In genomic region chr10:32961892-32962369, GRCh38 we compare ENCODE assay signal across 8 cellular contexts. TPM values are rescaled to one million over a fixed set of nuclear protein-coding genes. Genes with fewer than 3 reads are reported as not detected.
A peak's percentile ranks its signal among the peaks of the same experiment; 100 is the strongest.
DNase-seq lines count a peak whose midpoint lies in the region; ATAC-seq and TF ChIP-seq lines count a peak whose summit lies in the region.

No MANE protein-coding gene starts in this region.

- H3K9me3 Mint-ChIP-seq in activated T-cell treated with anti-CD3 and anti-CD28 coated beads, Interleukin-2, amount 50 U/mL, for 72 hours: no peaks in the 10 kb centered on the region
- H3K9me3 Mint-ChIP-seq in activated T-cell treated with anti-CD3 and anti-CD28 coated beads, Interleukin-2, amount 50 U/mL, for 4 hours: no peaks in the 10 kb centered on the region

- H3K4me1 Mint-ChIP-seq in activated T-cell treated with anti-CD3 and anti-CD28 coated beads, Interleukin-2, amount 50 U/mL, for 72 hours (ENCODE audit: low read depth): peaks cover 20% of the 10 kb centered on the region
- peaks cover 25% of the 10 kb centered on the region for H3K4me1 Mint-ChIP-seq in activated T-cell treated with anti-CD3 and anti-CD28 coated beads, Interleukin-2, amount 50 U/mL, for 4 hours (ENCODE audit: low read depth)

- peaks cover 11% of the 10 kb centered on the region for H3K27me3 Mint-ChIP-seq in activated T-cell treated with anti-CD3 and anti-CD28 coated beads, Interleukin-2, amount 50 U/mL, for 72 hours (ENCODE audit: low read depth)
- no peaks in the 10 kb centered on the region for H3K27me3 Mint-ChIP-seq in activated T-cell treated with anti-CD3 and anti-CD28 coated beads, Interleukin-2, amount 50 U/mL, for 4 hours (ENCODE audit: low read depth)

- no peak overlapping the region for H3K4me3 Mint-ChIP-seq in activated T-cell treated with anti-CD3 and anti-CD28 coated beads, Interleukin-2, amount 50 U/mL, for 72 hours
- H3K4me3 Mint-ChIP-seq in activated T-cell treated with anti-CD3 and anti-CD28 coated beads, Interleukin-2, amount 50 U/mL, for 4 hours: no peak overlapping the region

- peak; percentile 27 for ATAC-seq in SK-N-SH treated with all-trans-retinoic acid at 6 μM for 48 hours
- ATAC-seq in activated T-cell treated with anti-CD3 and anti-CD28 coated beads, Interleukin-2, amount 50 U/mL, for 72 hours (replicated peaks in 1 of 2): no peak
- ATAC-seq in activated T-cell treated with anti-CD3 and anti-CD28 coated beads, Interleukin-2, amount 50 U/mL, for 4 hours: no peak

- DNase-seq in GDM1 (lab: John Stamatoyannopoulos, UW) (peak; percentile 23), foreskin melanocyte (peak; percentile 66), renal cortical epithelial cell (ENCODE audit: low read depth) (peak; percentile 87), HuH-7 (ENCODE audit: low spot score) (no peak), NCI-H524 treated with DMSO at 0.1 percent for 48 hours (lab: John Stamatoyannopoulos, UW) (no peak)
- DNase-seq in activated T-cell treated with anti-CD3 and anti-CD28 coated beads, Interleukin-2, amount 50 U/mL, for 72 hours: no peak
- DNase-seq in activated T-cell treated with anti-CD3 and anti-CD28 coated beads, Interleukin-2, amount 50 U/mL, for 4 hours: no peak

- H3K27ac Mint-ChIP-seq in activated T-cell treated with anti-CD3 and anti-CD28 coated beads, Interleukin-2, amount 50 U/mL, for 72 hours: no peak overlapping the region

- H3K36me3 Mint-ChIP-seq in activated T-cell treated with anti-CD3 and anti-CD28 coated beads, Interleukin-2, amount 50 U/mL, for 72 hours (ENCODE audit: insufficient read depth in 2 of 2): no peaks in the 10 kb centered on the region
- no peaks in the 10 kb centered on the region for H3K36me3 Mint-ChIP-seq in activated T-cell treated with anti-CD3 and anti-CD28 coated beads, Interleukin-2, amount 50 U/mL, for 4 hours (ENCODE audit: insufficient read depth)

TF ChIP-seq in SK-N-SH treated with all-trans-retinoic acid at 6 μM for 48 hours, 23 proteins besides CTCF, POLR2A, EP300 and RAD21:
- TF ChIP-seq ZFP30 (CRISPR knock-in tag; IDR thresholded peaks at IDR 0.05): no peak
- TF ChIP-seq ESRRG (CRISPR knock-in tag; IDR thresholded peaks at IDR 0.05): no peak
- TF ChIP-seq PPARA (CRISPR knock-in tag; IDR thresholded peaks at IDR 0.05; ENCODE audit: borderline replicate concordance): no peak
- TF ChIP-seq PATZ1 (CRISPR knock-in tag; IDR thresholded peaks at IDR 0.05; ENCODE audit: borderline replicate concordance): no peak
- TF ChIP-seq ARNTL (CRISPR knock-in tag; IDR thresholded peaks at IDR 0.05; ENCODE audit: borderline replicate concordance, low read depth): no peak
- no peak for TF ChIP-seq TCF4 (CRISPR knock-in tag; IDR thresholded peaks at IDR 0.05; ENCODE audit: borderline replicate concordance)
- TF ChIP-seq ISL1 (CRISPR knock-in tag; IDR thresholded peaks at IDR 0.05): no peak
- no peak for TF ChIP-seq GLIS3 (CRISPR knock-in tag; IDR thresholded peaks at IDR 0.05)
- TF ChIP-seq ZNF70 (CRISPR knock-in tag; IDR thresholded peaks at IDR 0.05): no peak
- no peak for TF ChIP-seq ZC3H10 (CRISPR knock-in tag; IDR thresholded peaks at IDR 0.05)
- TF ChIP-seq CSDC2 (CRISPR knock-in tag; IDR thresholded peaks at IDR 0.05): no peak
- TF ChIP-seq, protein P1, sequence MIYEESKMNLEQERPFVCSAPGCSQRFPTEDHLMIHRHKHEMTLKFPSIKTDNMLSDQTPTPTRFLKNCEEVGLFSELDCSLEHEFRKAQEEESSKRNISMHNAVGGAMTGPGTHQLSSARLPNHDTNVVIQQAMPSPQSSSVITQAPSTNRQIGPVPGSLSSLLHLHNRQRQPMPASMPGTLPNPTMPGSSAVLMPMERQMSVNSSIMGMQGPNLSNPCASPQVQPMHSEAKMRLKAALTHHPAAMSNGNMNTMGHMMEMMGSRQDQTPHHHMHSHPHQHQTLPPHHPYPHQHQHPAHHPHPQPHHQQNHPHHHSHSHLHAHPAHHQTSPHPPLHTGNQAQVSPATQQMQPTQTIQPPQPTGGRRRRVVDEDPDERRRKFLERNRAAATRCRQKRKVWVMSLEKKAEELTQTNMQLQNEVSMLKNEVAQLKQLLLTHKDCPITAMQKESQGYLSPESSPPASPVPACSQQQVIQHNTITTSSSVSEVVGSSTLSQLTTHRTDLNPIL (CRISPR knock-in tag; IDR thresholded peaks at IDR 0.05; ENCODE audit: low read depth): no peak
- TF ChIP-seq, protein P2, sequence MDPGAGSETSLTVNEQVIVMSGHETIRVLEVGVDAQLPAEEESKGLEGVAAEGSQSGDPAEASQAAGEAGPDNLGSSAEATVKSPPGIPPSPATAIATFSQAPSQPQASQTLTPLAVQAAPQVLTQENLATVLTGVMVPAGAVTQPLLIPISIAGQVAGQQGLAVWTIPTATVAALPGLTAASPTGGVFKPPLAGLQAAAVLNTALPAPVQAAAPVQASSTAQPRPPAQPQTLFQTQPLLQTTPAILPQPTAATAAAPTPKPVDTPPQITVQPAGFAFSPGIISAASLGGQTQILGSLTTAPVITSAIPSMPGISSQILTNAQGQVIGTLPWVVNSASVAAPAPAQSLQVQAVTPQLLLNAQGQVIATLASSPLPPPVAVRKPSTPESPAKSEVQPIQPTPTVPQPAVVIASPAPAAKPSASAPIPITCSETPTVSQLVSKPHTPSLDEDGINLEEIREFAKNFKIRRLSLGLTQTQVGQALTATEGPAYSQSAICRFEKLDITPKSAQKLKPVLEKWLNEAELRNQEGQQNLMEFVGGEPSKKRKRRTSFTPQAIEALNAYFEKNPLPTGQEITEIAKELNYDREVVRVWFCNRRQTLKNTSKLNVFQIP (CRISPR knock-in tag; IDR thresholded peaks at IDR 0.05; ENCODE audit: borderline replicate concordance, low read depth): no peak
- no peak for TF ChIP-seq SNAI2 (CRISPR knock-in tag; IDR thresholded peaks at IDR 0.05)
- no peak for TF ChIP-seq BACH2 (CRISPR knock-in tag; IDR thresholded peaks at IDR 0.05; ENCODE audit: borderline replicate concordance)
- TF ChIP-seq ZNF565 (CRISPR knock-in tag; conservative IDR thresholded peaks at IDR 0.05; ENCODE audit: low read depth): no peak
- no peak for TF ChIP-seq TOX (CRISPR knock-in tag; IDR thresholded peaks at IDR 0.05; ENCODE audit: borderline replicate concordance)

RNA-seq across cellular contexts. Expression of gene ITGB1, which starts 3.9 kb away (rescaled TPM):
- 1,646 and 3,148 TPM in 2 replicates for total RNA-seq in renal cortical epithelial cell
- total RNA-seq in activated T-cell treated with anti-CD3 and anti-CD28 coated beads, Interleukin-2, amount 50 U/mL, for 72 hours: 10 to 100 TPM; 52.3 to 91.2 TPM
- total RNA-seq in activated T-cell treated with anti-CD3 and anti-CD28 coated beads, Interleukin-2, amount 50 U/mL, for 4 hours: 10 to 100 TPM; 53.7 to 90.6 (median 58.6) TPM

Comparison
In these comparisons a context has a peak if more than half of its experiments do, and no peak if none do; other contexts are left out.
1. DNase-seq: peak in GDM1 (single experiment), foreskin melanocyte (single experiment) and renal cortical epithelial cell (single experiment); none in HuH-7 (single experiment), activated T-cell treated with anti-CD3 and anti-CD28 coated beads, Interleukin-2, amount 50 U/mL, for 72 hours (0 of 2), NCI-H524 treated with DMSO at 0.1 percent for 48 hours (single experiment) and activated T-cell treated with anti-CD3 and anti-CD28 coated beads, Interleukin-2, amount 50 U/mL, for 4 hours (single experiment).
2. RNA of gene ITGB1, which starts 3.9 kb away (total RNA-seq): 1,646 to 3,148 TPM in renal cortical epithelial cell; 52.3 to 91.2 TPM in activated T-cell treated with anti-CD3 and anti-CD28 coated beads, Interleukin-2, amount 50 U/mL, for 72 hours and 53.7 to 90.6 TPM in activated T-cell treated with anti-CD3 and anti-CD28 coated beads, Interleukin-2, amount 50 U/mL, for 4 hours; every median in the first group is over 10 times any median in the second.